Comparison of ENCODE assay signal across 26 cellular contexts in genomic region chr4:82921795-82922194, GRCh38. TPM values are rescaled to one million over a fixed set of nuclear protein-coding genes. Genes with fewer than 3 reads are reported as not detected.
DNase-seq lines count a peak whose midpoint lies in the region; ATAC-seq, FAIRE-seq and TF ChIP-seq lines count a peak whose summit lies in the region.
"Had no signal": no experiment of that assay in that cellular context is flagged by ENCODE, and none has a peak within 500 bp of the region (broad histone marks: within the 10 kb centered on the region; RNA-seq: fewer than 3 reads in every experiment).

No MANE protein-coding gene starts in this region.

- no peaks in the 10 kb centered on the region for H3K27me3 ChIP-seq in endodermal cell (ENCODE audit: control insufficient read depth, insufficient read depth, low read length, poor library complexity, severe bottlenecking)
- H3K27me3 ChIP-seq: BE2C had no signal

- H3K4me1 Mint-ChIP-seq in activated CD4-positive, alpha-beta T cell treated with anti-CD3 and anti-CD28 coated beads, Interleukin-2, amount 10 ng/mL, durations not matched to agents 24 days and 14 days: no peaks in the 10 kb centered on the region
- no peaks in the 10 kb centered on the region for H3K4me1 Mint-ChIP-seq in endodermal cell
- H3K4me1 Mint-ChIP-seq: CD4-positive, CD25-positive, alpha-beta regulatory T cell; CD8-positive, alpha-beta memory T cell; IgD-negative memory B cell had no signal

- H3K36me3 Mint-ChIP-seq in activated CD4-positive, alpha-beta T cell treated with anti-CD3 and anti-CD28 coated beads, Interleukin-2, amount 10 ng/mL, durations not matched to agents 24 days and 14 days (ENCODE audit: low read depth): peaks cover 14% of the 10 kb centered on the region
- peaks cover 16% of the 10 kb centered on the region for H3K36me3 Mint-ChIP-seq in endodermal cell (ENCODE audit: low read depth)

- no peaks in the 10 kb centered on the region for H3K27me3 Mint-ChIP-seq in activated CD4-positive, alpha-beta T cell treated with anti-CD3 and anti-CD28 coated beads, Interleukin-2, amount 10 ng/mL, durations not matched to agents 24 days and 14 days
- H3K27me3 Mint-ChIP-seq in endodermal cell (ENCODE audit: insufficient read depth): no peaks in the 10 kb centered on the region
- H3K27me3 Mint-ChIP-seq: CD4-positive, CD25-positive, alpha-beta regulatory T cell; CD8-positive, alpha-beta memory T cell; IgD-negative memory B cell had no signal

- no peak for TF ChIP-seq POLR2A in GM12892 (IDR thresholded peaks at IDR 0.05; ENCODE audit: low read depth, low read length)

- no peak for DNase-seq in activated CD4-positive, alpha-beta T cell treated with anti-CD3 and anti-CD28 coated beads, Interleukin-2, amount 10 ng/mL, durations not matched to agents 24 days and 14 days
- DNase-seq in activated CD4-positive, alpha-beta T cell treated with anti-CD3 and anti-CD28 coated beads, Interleukin-2, amount 50 U/mL, for 4 hours: no peak
- DNase-seq in OCI-M1 (lab: John Stamatoyannopoulos, UW) (peak; percentile 5), endodermal cell (no peak), GM12892 (ENCODE audit: insufficient read length) (no peak), NCI-H510A (lab: John Stamatoyannopoulos, UW) (no peak)
- DNase-seq: ACHN; BE2C; C1 segment of cervical spinal cord; CD4-positive, CD25-positive, alpha-beta regulatory T cell; CD8-positive, alpha-beta memory T cell; COR-L47; DMS 273 treated with DMSO at 0.1 percent for 48 hours; DMS53; DND-41; EL; GOT3; H7; HFFc6 had no signal

- no peak overlapping the region for H3K9ac ChIP-seq in endodermal cell (ENCODE audit: extremely low read depth, low read length, poor library complexity, severe bottlenecking)

- no peaks in the 10 kb centered on the region for H3K9me3 Mint-ChIP-seq in activated CD4-positive, alpha-beta T cell treated with anti-CD3 and anti-CD28 coated beads, Interleukin-2, amount 10 ng/mL, durations not matched to agents 24 days and 14 days
- no peaks in the 10 kb centered on the region for H3K9me3 Mint-ChIP-seq in endodermal cell
- H3K9me3 Mint-ChIP-seq: CD4-positive, CD25-positive, alpha-beta regulatory T cell; CD8-positive, alpha-beta memory T cell; HFFc6; IgD-negative memory B cell had no signal

- no peak overlapping the region for H3K27ac ChIP-seq in endodermal cell (ENCODE audit: low read depth, low read length)

- no peaks in the 10 kb centered on the region for H3K9me3 ChIP-seq in endodermal cell (ENCODE audit: control insufficient read depth, low read length)
- H3K9me3 ChIP-seq: BE2C had no signal

- no peak overlapping the region for H3K4me3 ChIP-seq in endodermal cell (ENCODE audit: low read length)
- H3K4me3 ChIP-seq: GM12878 had no signal

- no peak for ATAC-seq in HG03175 (IDR thresholded peaks at IDR 0.05; ENCODE audit: unreplicated experiment)
- ATAC-seq: GM12878, HCT116 had no signal

- peaks cover 27% of the 10 kb centered on the region for H3K36me3 ChIP-seq in endodermal cell (ENCODE audit: control insufficient read depth, insufficient read depth, low read length)

- H3K4me3 Mint-ChIP-seq in activated CD4-positive, alpha-beta T cell treated with anti-CD3 and anti-CD28 coated beads, Interleukin-2, amount 10 ng/mL, durations not matched to agents 24 days and 14 days: no peak overlapping the region
- H3K4me3 Mint-ChIP-seq in endodermal cell: no peak overlapping the region
- H3K4me3 Mint-ChIP-seq: CD4-positive, CD25-positive, alpha-beta regulatory T cell; CD8-positive, alpha-beta memory T cell; IgD-negative memory B cell had no signal

- peak overlapping the region; percentile 25 for H3K27ac Mint-ChIP-seq in activated CD4-positive, alpha-beta T cell treated with anti-CD3 and anti-CD28 coated beads, Interleukin-2, amount 10 ng/mL, durations not matched to agents 24 days and 14 days
- peak overlapping the region; percentile 16 for H3K27ac Mint-ChIP-seq in endodermal cell
- H3K27ac Mint-ChIP-seq: HFFc6 had no signal

- no peak for FAIRE-seq in GM12892 (lab: Jason Lieb, UNC)
- FAIRE-seq: A204.1, GM12878, GM18507, HTR-8/SVneo had no signal

- intact Hi-C loops in activated CD4-positive, alpha-beta T cell treated with anti-CD3 and anti-CD28 coated beads, Interleukin-2, amount 10 ng/mL, durations not matched to agents 24 days and 14 days (cut with micrococcal nuclease): no loop called here

- H3K4me1 ChIP-seq in endodermal cell (ENCODE audit: control insufficient read depth, insufficient read depth, low read length): no peaks in the 10 kb centered on the region
- H3K4me1 ChIP-seq: BE2C had no signal

- no peak for TF ChIP-seq CTCF in endodermal cell (conservative IDR thresholded peaks at IDR 0.05)

RNA-seq across cellular contexts. Expression of gene THAP9, which starts 21.3 kb away (rescaled TPM):
- total RNA-seq in activated CD4-positive, alpha-beta T cell treated with anti-CD3 and anti-CD28 coated beads, Interleukin-2, amount 10 ng/mL, durations not matched to agents 24 days and 14 days: 1.7 and 3.7 TPM in 2 replicates
- 10 to 100 TPM; 14.4 to 22.3 TPM for total RNA-seq in endodermal cell
- 14.4 TPM for polyA plus RNA-seq in endodermal cell (2013, experiment 1 of 2)
- polyA plus RNA-seq in endodermal cell (2013, experiment 2 of 2): 15.7 TPM
- polyA plus RNA-seq in GM12892 (2012; ENCODE audit: missing spikeins): 2.4 TPM

RNA-seq across cellular contexts. Expression of gene SEC31A, which starts 30.8 kb away (rescaled TPM):
- total RNA-seq in activated CD4-positive, alpha-beta T cell treated with anti-CD3 and anti-CD28 coated beads, Interleukin-2, amount 10 ng/mL, durations not matched to agents 24 days and 14 days: 122 and 125 TPM in 2 replicates
- 100 to 1,000 TPM; 166 to 182 TPM for total RNA-seq in endodermal cell
- 157 TPM for polyA plus RNA-seq in endodermal cell (2013, experiment 1 of 2)
- polyA plus RNA-seq in endodermal cell (2013, experiment 2 of 2): 149 TPM
- 89.7 TPM for polyA plus RNA-seq in GM12892 (2012; ENCODE audit: missing spikeins)
